Comparison of ENCODE assay signal across 22 cellular contexts in the genomic region with DNA sequence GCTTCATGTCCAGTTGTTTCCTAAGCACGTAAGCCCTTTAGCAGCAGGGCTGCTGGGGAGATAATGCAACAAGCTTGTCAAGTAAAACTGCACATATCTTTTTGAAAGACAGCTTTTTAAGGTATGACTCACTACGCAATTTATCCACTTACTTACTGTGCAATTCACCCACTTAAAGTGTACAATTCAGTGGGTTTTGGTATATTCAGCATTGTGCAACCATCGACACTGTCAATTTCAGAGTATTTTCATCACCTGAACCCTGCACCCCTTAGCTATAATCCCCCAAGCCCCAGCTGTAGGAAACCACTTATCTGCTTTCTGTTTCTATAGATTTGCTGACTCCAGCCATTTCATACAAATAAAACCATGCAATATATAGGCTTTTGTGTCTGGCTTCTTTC.
DNase-seq lines count a peak whose midpoint lies in the region; ATAC-seq, FAIRE-seq and TF ChIP-seq lines count a peak whose summit lies in the region.
"Had no signal": no experiment of that assay in that cellular context is flagged by ENCODE, and none has a peak within 500 bp of the region (broad histone marks: within the 10 kb centered on the region; RNA-seq: fewer than 3 reads in every experiment).

No MANE protein-coding gene starts in this region.

- WGBS in A549 (ENCODE audit: missing lambda C conversion rate): 41% methylated on average over 3 of the region's 3 CpGs

- no peak for TF ChIP-seq CTCF in A549 (IDR thresholded peaks at IDR 0.05)

- no peaks in the 10 kb centered on the region for H3K36me3 Mint-ChIP-seq in activated naive CD8-positive, alpha-beta T cell treated with anti-CD3 and anti-CD28 coated beads, Interleukin-2, amount 50 U/mL, for 24 hours (ENCODE audit: low read depth)

- H3K4me1 ChIP-seq in A549: no peaks in the 10 kb centered on the region
- H3K4me1 ChIP-seq in effector memory CD4-positive, alpha-beta T cell (ENCODE audit: control insufficient read depth, insufficient read depth, low read length, poor library complexity, severe bottlenecking): no peaks in the 10 kb centered on the region
- H3K4me1 ChIP-seq: Caco-2, sigmoid colon had no signal

- no peaks in the 10 kb centered on the region for H3K27me3 ChIP-seq in effector memory CD4-positive, alpha-beta T cell (replicated peaks; ENCODE audit: control insufficient read depth, insufficient read depth, low read length, poor library complexity, severe bottlenecking)

- H3K4me1 Mint-ChIP-seq in activated naive CD8-positive, alpha-beta T cell treated with anti-CD3 and anti-CD28 coated beads, Interleukin-2, amount 50 U/mL, for 24 hours: peaks cover 29% of the 10 kb centered on the region

- no peak for DNase-seq in A549 (ENCODE audit: low read depth in 1 of 2, low spot score in 1 of 2)
- peak; percentile 52 for DNase-seq in M059J (ENCODE audit: low read depth)
- DNase-seq in activated naive CD8-positive, alpha-beta T cell treated with anti-CD3 and anti-CD28 coated beads, Interleukin-2, amount 50 U/mL, for 24 hours: no peak
- DNase-seq in iris pigment epithelial cell (ENCODE audit: low read depth): peak; percentile 65
- no peak for DNase-seq in DMS79 (lab: John Stamatoyannopoulos, UW)
- DNase-seq in effector memory CD4-positive, alpha-beta T cell: no peak
- no peak for DNase-seq in COLO829 (ENCODE audit: low spot score)
- DNase-seq: activated CD4-positive, alpha-beta T cell treated with anti-CD3 and anti-CD28 coated beads, Interleukin-2, amount 50 U/mL, for 48 hours; activated T-cell treated with anti-CD3 and anti-CD28 coated beads, Interleukin-2, amount 50 U/mL, for 48 hours; Caco-2; NCI-H1092; NCI-H2081 treated with DMSO at 0.1 percent for 48 hours; NCI-H526 treated with DMSO at 0.1 percent for 48 hours; nucleus accumbens; sigmoid colon; stimulated activated CD4-positive, alpha-beta T cell treated with anti-CD3 and anti-CD28 coated beads, Interleukin-1b, Interleukin-23, amount 100 ng/mL, for 48 hours; SW 1271 had no signal

- no peak for TF ChIP-seq RAD21 in A549 (conservative IDR thresholded peaks at IDR 0.05 in 1 of 2, IDR thresholded peaks at IDR 0.05 in 1 of 2)

- POLR2A ChIA-PET in A549 (lab: Yijun Ruan, JAX): no interaction called here

- no peak overlapping the region for H3K4me3 Mint-ChIP-seq in activated naive CD8-positive, alpha-beta T cell treated with anti-CD3 and anti-CD28 coated beads, Interleukin-2, amount 50 U/mL, for 24 hours

- no peak overlapping the region for H3K27ac Mint-ChIP-seq in activated naive CD8-positive, alpha-beta T cell treated with anti-CD3 and anti-CD28 coated beads, Interleukin-2, amount 50 U/mL, for 24 hours

- ATAC-seq in A549: no peak
- ATAC-seq in activated naive CD8-positive, alpha-beta T cell treated with anti-CD3 and anti-CD28 coated beads, Interleukin-2, amount 50 U/mL, for 24 hours: peak; percentile 31
- no peak for ATAC-seq in HG03175 (IDR thresholded peaks at IDR 0.05; ENCODE audit: unreplicated experiment)

- no peaks in the 10 kb centered on the region for H3K36me3 ChIP-seq in effector memory CD4-positive, alpha-beta T cell (ENCODE audit: control insufficient read depth, insufficient read depth, low read length)
- H3K36me3 ChIP-seq: sigmoid colon had no signal

- H3K4me2 ChIP-seq in A549: no peak overlapping the region

- H3K4me3 ChIP-seq in A549: no peak overlapping the region
- H3K4me3 ChIP-seq in effector memory CD4-positive, alpha-beta T cell (ENCODE audit: insufficient read depth, low read depth, low read length, poor library complexity, severe bottlenecking): no peak overlapping the region
- H3K4me3 ChIP-seq: sigmoid colon had no signal

- H3K9me3 ChIP-seq in A549: no peaks in the 10 kb centered on the region
- H3K9me3 ChIP-seq in effector memory CD4-positive, alpha-beta T cell (ENCODE audit: control insufficient read depth, low read length): no peaks in the 10 kb centered on the region
- H3K9me3 ChIP-seq: sigmoid colon had no signal

- no peak for TF ChIP-seq POLR2A in A549 (IDR thresholded peaks at IDR 0.05; ENCODE audit: low read length)

- peaks cover 2% of the 10 kb centered on the region for H3K27me3 Mint-ChIP-seq in activated naive CD8-positive, alpha-beta T cell treated with anti-CD3 and anti-CD28 coated beads, Interleukin-2, amount 50 U/mL, for 24 hours

- no peak for TF ChIP-seq EP300 in A549 (IDR thresholded peaks at IDR 0.05)

- no peaks in the 10 kb centered on the region for H3K9me3 Mint-ChIP-seq in activated naive CD8-positive, alpha-beta T cell treated with anti-CD3 and anti-CD28 coated beads, Interleukin-2, amount 50 U/mL, for 24 hours

- CTCF ChIA-PET in A549 (lab: Yijun Ruan, JAX): interaction anchor here (0.8 to 3.4 kb wide), 3 partner anchors 10 to 57 kb away, joined by 3 to 11 read pairs (median 3); no protein-coding TSS in a partner anchor

- FAIRE-seq in A549 (lab: Jason Lieb, UNC): no peak
- FAIRE-seq: colon, frontal cortex, G401.6, GM12891 had no signal

- no peak overlapping the region for H3K27ac ChIP-seq in A549
- no peak overlapping the region for H3K27ac ChIP-seq in effector memory CD4-positive, alpha-beta T cell (ENCODE audit: insufficient read depth, low read length, poor library complexity, severe bottlenecking)
- H3K27ac ChIP-seq: sigmoid colon had no signal

TF ChIP-seq in A549, 52 proteins besides CTCF, POLR2A, EP300 and RAD21:
- TF ChIP-seq RARB (CRISPR knock-in tag; IDR thresholded peaks at IDR 0.05): no peak
- TF ChIP-seq, protein P1, sequence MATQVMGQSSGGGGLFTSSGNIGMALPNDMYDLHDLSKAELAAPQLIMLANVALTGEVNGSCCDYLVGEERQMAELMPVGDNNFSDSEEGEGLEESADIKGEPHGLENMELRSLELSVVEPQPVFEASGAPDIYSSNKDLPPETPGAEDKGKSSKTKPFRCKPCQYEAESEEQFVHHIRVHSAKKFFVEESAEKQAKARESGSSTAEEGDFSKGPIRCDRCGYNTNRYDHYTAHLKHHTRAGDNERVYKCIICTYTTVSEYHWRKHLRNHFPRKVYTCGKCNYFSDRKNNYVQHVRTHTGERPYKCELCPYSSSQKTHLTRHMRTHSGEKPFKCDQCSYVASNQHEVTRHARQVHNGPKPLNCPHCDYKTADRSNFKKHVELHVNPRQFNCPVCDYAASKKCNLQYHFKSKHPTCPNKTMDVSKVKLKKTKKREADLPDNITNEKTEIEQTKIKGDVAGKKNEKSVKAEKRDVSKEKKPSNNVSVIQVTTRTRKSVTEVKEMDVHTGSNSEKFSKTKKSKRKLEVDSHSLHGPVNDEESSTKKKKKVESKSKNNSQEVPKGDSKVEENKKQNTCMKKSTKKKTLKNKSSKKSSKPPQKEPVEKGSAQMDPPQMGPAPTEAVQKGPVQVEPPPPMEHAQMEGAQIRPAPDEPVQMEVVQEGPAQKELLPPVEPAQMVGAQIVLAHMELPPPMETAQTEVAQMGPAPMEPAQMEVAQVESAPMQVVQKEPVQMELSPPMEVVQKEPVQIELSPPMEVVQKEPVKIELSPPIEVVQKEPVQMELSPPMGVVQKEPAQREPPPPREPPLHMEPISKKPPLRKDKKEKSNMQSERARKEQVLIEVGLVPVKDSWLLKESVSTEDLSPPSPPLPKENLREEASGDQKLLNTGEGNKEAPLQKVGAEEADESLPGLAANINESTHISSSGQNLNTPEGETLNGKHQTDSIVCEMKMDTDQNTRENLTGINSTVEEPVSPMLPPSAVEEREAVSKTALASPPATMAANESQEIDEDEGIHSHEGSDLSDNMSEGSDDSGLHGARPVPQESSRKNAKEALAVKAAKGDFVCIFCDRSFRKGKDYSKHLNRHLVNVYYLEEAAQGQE (IDR thresholded peaks at IDR 0.05): no peak
- TF ChIP-seq MAFK (IDR thresholded peaks at IDR 0.05; ENCODE audit: partially characterized antibody): peak; percentile 72

Comparison
In these comparisons a context has a peak if more than half of its experiments do, and no peak if none do; other contexts are left out.
1. DNase-seq: peak in M059J (single experiment) and iris pigment epithelial cell (single experiment); none in A549 (0 of 2), activated naive CD8-positive, alpha-beta T cell treated with anti-CD3 and anti-CD28 coated beads, Interleukin-2, amount 50 U/mL, for 24 hours (single experiment), DMS79 (single experiment), effector memory CD4-positive, alpha-beta T cell (0 of 3) and COLO829 (single experiment).